ENCODE assay signal across 19 cellular contexts in the genomic region with DNA sequence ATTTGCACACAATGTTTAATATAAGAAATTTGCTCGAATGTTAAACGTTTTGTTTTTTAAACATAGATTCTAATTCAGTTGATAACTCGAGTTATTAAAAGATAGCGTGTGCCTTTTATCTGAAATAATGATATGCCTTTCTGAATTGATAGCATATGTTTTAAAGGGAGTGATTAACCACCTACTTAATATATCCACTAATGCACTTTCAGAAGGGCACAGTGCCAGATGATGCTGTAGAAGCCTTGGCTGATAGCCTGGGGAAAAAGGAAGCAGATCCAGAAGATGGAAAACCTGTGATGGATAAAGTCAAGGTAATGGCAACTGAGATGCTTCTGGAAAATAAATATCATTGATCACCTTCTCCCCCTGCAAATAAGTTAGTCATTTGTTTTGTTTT. TPM values are rescaled to one million over a fixed set of nuclear protein-coding genes. Genes with fewer than 3 reads are reported as not detected.
DNase-seq lines count a peak whose midpoint lies in the region; ATAC-seq, FAIRE-seq and TF ChIP-seq lines count a peak whose summit lies in the region.
"Had no signal": no experiment of that assay in that cellular context is flagged by ENCODE, and none has a peak within 500 bp of the region (broad histone marks: within the 10 kb centered on the region; RNA-seq: fewer than 3 reads in every experiment).

No MANE protein-coding gene starts in this region.

- no peaks in the 10 kb centered on the region for H3K79me2 ChIP-seq in endothelial cell of umbilical vein (ENCODE audit: control insufficient read depth, insufficient read depth, low read length)

- no peak overlapping the region for H3K9ac ChIP-seq in endothelial cell of umbilical vein (replicated peaks; ENCODE audit: extremely low read depth, insufficient read depth, low read length)

- POLR2A ChIA-PET in endothelial cell of umbilical vein (lab: Charles Lee): no interaction called here

- TF ChIP-seq POLR2A in endothelial cell of umbilical vein (IDR thresholded peaks at IDR 0.05; ENCODE audit: low read depth, low read length): no peak

- ATAC-seq in GM21515 (IDR thresholded peaks at IDR 0.05; ENCODE audit: unreplicated experiment) (no peak), GM19455 (IDR thresholded peaks at IDR 0.05; ENCODE audit: unreplicated experiment) (no peak), GM21447 (IDR thresholded peaks at IDR 0.05; ENCODE audit: unreplicated experiment) (no peak)

- H3K4me1 ChIP-seq in endothelial cell of umbilical vein (ENCODE audit: control insufficient read depth, extremely low read depth, insufficient read depth, low read length): peaks cover 3% of the 10 kb centered on the region

- no peaks in the 10 kb centered on the region for H4K20me1 ChIP-seq in endothelial cell of umbilical vein (replicated peaks; ENCODE audit: control insufficient read depth, extremely low read depth, insufficient read depth, low read length)

- in situ Hi-C loops in G401 (cut with HindIII; ENCODE audit: low sequenced_read_pairs): no loop called here

- H3K27ac ChIP-seq in endothelial cell of umbilical vein (ENCODE audit: insufficient read depth, low read depth, low read length): no peak overlapping the region

- TF ChIP-seq CTCF in endothelial cell of umbilical vein (IDR thresholded peaks at IDR 0.05; ENCODE audit: extremely low read depth in 1 of 2, insufficient read depth in 1 of 2, low read depth in 1 of 2, low read length in 2 of 2): no peak

- DNase-seq in DMS79 treated with DMSO at 0.1 percent for 48 hours (lab: John Stamatoyannopoulos, UW) (peak; percentile 21), DMS79 (lab: John Stamatoyannopoulos, UW) (no peak), G401 (ENCODE audit: low spot score) (peak; percentile 36), NCI-H524 (lab: John Stamatoyannopoulos, UW) (peak; percentile 36 to 63), endothelial cell of umbilical vein (ENCODE audit: low read depth, low spot score) (peak; percentile 18)
- DNase-seq: 8988T, C1 segment of cervical spinal cord, DND-41, GF-D8, KG1, NCI-H2029 treated with DMSO at 0.1 percent for 48 hours, NCI-H226, NCI-H774, SHP77 had no signal

- H2AFZ ChIP-seq in endothelial cell of umbilical vein (ENCODE audit: low read depth, low read length): no peak overlapping the region

- no TSS peak for BruUV-seq in endothelial cell of umbilical vein (replicated peaks; lab: Mats Ljungman, UMichigan)

- H3K9me3 ChIP-seq in endothelial cell of umbilical vein (replicated peaks; ENCODE audit: control insufficient read depth, insufficient read depth, low read length): no peaks in the 10 kb centered on the region

- no peaks in the 10 kb centered on the region for H3K27me3 ChIP-seq in endothelial cell of umbilical vein (ENCODE audit: control insufficient read depth in 2 of 2, insufficient read depth in 2 of 2, low read length in 2 of 2)

- dilution Hi-C loops in endothelial cell of umbilical vein (cut with MboI; ENCODE audit: extremely low pct_ligation_motif_present, low sequenced_read_pairs): no loop called here

- peaks cover 22 to 42% of the 10 kb centered on the region in 2 experiments for H3K36me3 ChIP-seq in endothelial cell of umbilical vein (ENCODE audit: control insufficient read depth in 2 of 2, extremely low read depth in 1 of 2, insufficient read depth in 2 of 2, low read length in 2 of 2)

- CTCF ChIA-PET in endothelial cell of umbilical vein (lab: Charles Lee): interaction anchor here (0.9 to 1.3 kb wide), 3 partner anchors 140 to 410 kb away, joined by 3 read pairs; no protein-coding TSS in a partner anchor

- intact Hi-C loops in endothelial cell of umbilical vein (cut with micrococcal nuclease): loop anchor here (2.0 to 10.0 kb wide), 3 partner anchors 139 to 412 kb away; no protein-coding TSS in a partner anchor

- no peak overlapping the region for H3K4me3 ChIP-seq in endothelial cell of umbilical vein (replicated peaks in 1 of 3; ENCODE audit: insufficient read depth in 1 of 3, low read depth in 1 of 3, low read length in 3 of 3)

- FAIRE-seq in endothelial cell of umbilical vein (lab: Jason Lieb, UNC): no peak
- FAIRE-seq: H54, RCC 7860 had no signal

- no peaks in the 10 kb centered on the region for H3K9me1 ChIP-seq in endothelial cell of umbilical vein (replicated peaks; ENCODE audit: control insufficient read depth, extremely low read depth, insufficient read depth, low read length)

- H3K4me2 ChIP-seq in endothelial cell of umbilical vein (ENCODE audit: insufficient read depth, low read length): no peak overlapping the region

TF ChIP-seq in endothelial cell of umbilical vein, 7 proteins besides CTCF, POLR2A, EP300 and RAD21:
- no peak for TF ChIP-seq EZH2 (IDR thresholded peaks at IDR 0.05; ENCODE audit: borderline replicate concordance, low read depth, low read length, severe bottlenecking)
- no peak for TF ChIP-seq MYC (IDR thresholded peaks at IDR 0.05; ENCODE audit: low read depth, low read length)
- no peak for TF ChIP-seq JUN (IDR thresholded peaks at IDR 0.05; ENCODE audit: borderline replicate concordance, insufficient read depth, insufficient read length, low read depth)
- TF ChIP-seq GATA2 (IDR thresholded peaks at IDR 0.05; ENCODE audit: insufficient read depth, insufficient read length, low read depth, low read length): no peak
- TF ChIP-seq POLR2AphosphoS5 (IDR thresholded peaks at IDR 0.05; ENCODE audit: insufficient read depth, low read depth, low read length): no peak
- no peak for TF ChIP-seq FOS (IDR thresholded peaks at IDR 0.05; ENCODE audit: borderline replicate concordance, insufficient read depth, low read length)
- TF ChIP-seq, protein P1, sequence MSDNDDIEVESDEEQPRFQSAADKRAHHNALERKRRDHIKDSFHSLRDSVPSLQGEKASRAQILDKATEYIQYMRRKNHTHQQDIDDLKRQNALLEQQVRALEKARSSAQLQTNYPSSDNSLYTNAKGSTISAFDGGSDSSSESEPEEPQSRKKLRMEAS (IDR thresholded peaks at IDR 0.05; ENCODE audit: insufficient read depth, insufficient read length): no peak

RNA-seq across cellular contexts. Expression of gene ERAP1, which starts 53.9 kb away (rescaled TPM):
- total RNA-seq in G401 (2014; rRNA removed; shearing (Covaris generic)): 11.5 and 16.1 TPM in 2 replicates
- 55.5 and 72.7 TPM in 2 replicates for total RNA-seq in endothelial cell of umbilical vein
- polyA plus RNA-seq in endothelial cell of umbilical vein: 56.8 and 61.9 TPM in 2 replicates
- polyA plus RNA-seq in endothelial cell of umbilical vein (2011; cell fraction: cytosol; rRNA removed): 32.6 and 33.9 TPM in 2 replicates
- 54.0 and 67.7 TPM in 2 replicates for polyA plus RNA-seq in endothelial cell of umbilical vein (2011; cell fraction: nucleus; rRNA removed)
- 33.0 and 38.7 TPM in 2 replicates for polyA plus RNA-seq in endothelial cell of umbilical vein (2012)
- polyA minus RNA-seq in endothelial cell of umbilical vein: 187 and 207 TPM in 2 replicates
- 11.3 TPM for polyA minus RNA-seq in endothelial cell of umbilical vein (2011; cell fraction: cytosol; rRNA and poly(A)+ RNA removed)
- polyA minus RNA-seq in endothelial cell of umbilical vein (2011; cell fraction: nucleus; rRNA and poly(A)+ RNA removed): 52.7 and 98.6 TPM in 2 replicates
